Comparison of ENCODE assay signal across 18 cellular contexts in the genomic region with DNA sequence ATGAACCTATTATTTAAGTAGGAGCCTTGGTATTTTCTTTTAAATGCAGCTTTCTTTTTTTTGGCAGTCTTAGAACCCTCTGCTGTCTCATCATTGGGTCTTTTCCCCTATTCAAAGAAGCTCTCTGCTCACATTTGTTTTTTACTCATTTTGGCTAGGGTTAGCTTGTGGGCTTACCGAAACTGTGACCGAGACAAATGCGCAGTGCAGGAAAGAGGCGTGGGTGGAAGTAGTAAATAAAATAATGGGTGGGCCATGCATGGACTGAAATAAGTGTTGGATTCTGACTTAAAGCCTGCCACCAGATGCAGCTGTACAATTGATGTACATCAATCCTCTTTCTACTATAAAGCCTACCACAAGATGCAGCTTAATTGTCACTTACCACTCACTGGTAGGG. TPM values are rescaled to one million over a fixed set of nuclear protein-coding genes. Genes with fewer than 3 reads are reported as not detected.
DNase-seq lines count a peak whose midpoint lies in the region; ATAC-seq, FAIRE-seq and TF ChIP-seq lines count a peak whose summit lies in the region.
"Had no signal": no experiment of that assay in that cellular context is flagged by ENCODE, and none has a peak within 500 bp of the region (broad histone marks: within the 10 kb centered on the region; RNA-seq: fewer than 3 reads in every experiment).

No MANE protein-coding gene starts in this region.

- intact Hi-C loops in activated CD4-positive, alpha-beta T cell treated with anti-CD3 and anti-CD28 coated beads for 36 hours (cut with DNase I, micrococcal nuclease) = no loop called here
- intact Hi-C loops in left ventricle myocardium inferior (cut with micrococcal nuclease) (no loop called here), left cardiac atrium (cut with DNase I) (no loop called here)

- H3K4me3 Mint-ChIP-seq in activated CD4-positive, alpha-beta T cell treated with anti-CD3 and anti-CD28 coated beads for 36 hours = no peak overlapping the region

- POLR2A ChIA-PET in activated CD4-positive, alpha-beta T cell treated with anti-CD3 and anti-CD28 coated beads for 36 hours (lab: Charles Lee) = no interaction called here

- DNase-seq in activated CD4-positive, alpha-beta T cell treated with anti-CD3 and anti-CD28 coated beads for 36 hours = no peak
- no peak for DNase-seq in activated CD4-positive, alpha-beta T cell treated with anti-CD3 and anti-CD28 coated beads, Interleukin-2, amount 50 U/mL, for 4 hours
- no peak for DNase-seq in left ventricle myocardium inferior
- no peak for DNase-seq in left cardiac atrium
- DNase-seq in stimulated activated naive CD8-positive, alpha-beta T cell treated with anti-CD3 and anti-CD28 coated beads, Interleukin-15, Interleukin-2, amounts not matched to agents 100 U/mL and 50 U/mL, for 24 hours = peak; percentile 5
- no peak for DNase-seq in GM12891 (ENCODE audit: insufficient read length, low spot score)
- DNase-seq in hypothalamus (lab: John Stamatoyannopoulos, UW) = no peak
- DNase-seq: DMS 273 treated with DMSO at 0.1 percent for 48 hours, GF-D8, NCI-H1436 treated with DMSO at 0.1 percent for 48 hours, NCI-H2029 treated with DMSO at 0.1 percent for 48 hours, NCI-H524 had no signal

- no peak overlapping the region for H3K27ac Mint-ChIP-seq in activated CD4-positive, alpha-beta T cell treated with anti-CD3 and anti-CD28 coated beads for 36 hours

- H3K4me1 Mint-ChIP-seq in activated CD4-positive, alpha-beta T cell treated with anti-CD3 and anti-CD28 coated beads for 36 hours = peaks cover 14% of the 10 kb centered on the region

- H3K4me1 ChIP-seq in left ventricle myocardium inferior = peaks cover 87% of the 10 kb centered on the region
- H3K4me1 ChIP-seq: BLaER1 treated with 17β-estradiol and CSF1 and Interleukin-3, amounts not matched to agents 10 nM and 100 nM had no signal

- CTCF ChIA-PET in activated CD4-positive, alpha-beta T cell treated with anti-CD3 and anti-CD28 coated beads for 36 hours (lab: Charles Lee) = interaction anchor here (1.2 kb wide), 1 partner anchor 11 kb away, joined by 3 read pairs; no protein-coding TSS in a partner anchor

- H3K9me3 ChIP-seq in left ventricle myocardium inferior (replicated peaks) = no peaks in the 10 kb centered on the region

- no peaks in the 10 kb centered on the region for H3K27me3 ChIP-seq in left ventricle myocardium inferior (ENCODE audit: low read depth)
- H3K27me3 ChIP-seq: BLaER1 treated with 17β-estradiol and CSF1 and Interleukin-3, amounts not matched to agents 10 nM and 100 nM had no signal

- no peak for FAIRE-seq in GM12891 (lab: Jason Lieb, UNC)
- FAIRE-seq: A204.1, H54, K562 had no signal

- H3K36me3 Mint-ChIP-seq in activated CD4-positive, alpha-beta T cell treated with anti-CD3 and anti-CD28 coated beads for 36 hours (ENCODE audit: low read depth) = peaks cover 13% of the 10 kb centered on the region

- peak; percentile 49 for ATAC-seq in activated CD4-positive, alpha-beta T cell treated with anti-CD3 and anti-CD28 coated beads for 36 hours
- ATAC-seq in left cardiac atrium (no peak), HG03280 (IDR thresholded peaks at IDR 0.05; ENCODE audit: unreplicated experiment) (peak; percentile 64)
- ATAC-seq in stimulated activated naive CD8-positive, alpha-beta T cell treated with anti-CD3 and anti-CD28 coated beads, Interleukin-15, Interleukin-2, amounts not matched to agents 100 U/mL and 50 U/mL, for 24 hours = peak; percentile 36
- ATAC-seq: K562, Panc1 had no signal

- no peaks in the 10 kb centered on the region for H3K9me3 Mint-ChIP-seq in activated CD4-positive, alpha-beta T cell treated with anti-CD3 and anti-CD28 coated beads for 36 hours (ENCODE audit: low read depth)

- H3K27me3 Mint-ChIP-seq in activated CD4-positive, alpha-beta T cell treated with anti-CD3 and anti-CD28 coated beads for 36 hours = no peaks in the 10 kb centered on the region

- no peak for TF ChIP-seq CTCF in left ventricle myocardium inferior (IDR thresholded peaks at IDR 0.05; ENCODE audit: borderline replicate concordance)

- no peaks in the 10 kb centered on the region for H3K36me3 ChIP-seq in left ventricle myocardium inferior

- peak overlapping the region; percentile 41 for H3K27ac ChIP-seq in left ventricle myocardium inferior (replicated peaks)
- H3K27ac ChIP-seq: BLaER1 treated with 17β-estradiol and CSF1 and Interleukin-3, amounts not matched to agents 10 nM and 100 nM had no signal

- H3K4me3 ChIP-seq in left ventricle myocardium inferior = no peak overlapping the region
- H3K4me3 ChIP-seq: BLaER1 treated with 17β-estradiol and CSF1 and Interleukin-3, amounts not matched to agents 10 nM and 100 nM; K562 had no signal

- TF ChIP-seq POLR2A in GM12891 (IDR thresholded peaks at IDR 0.05; ENCODE audit: low read depth, low read length) = no peak

TF ChIP-seq in GM12891, 5 proteins besides CTCF, POLR2A, EP300 and RAD21:
- no peak for TF ChIP-seq PAX5 (IDR thresholded peaks at IDR 0.05; ENCODE audit: insufficient read depth, low read length, severe bottlenecking)
- no peak for TF ChIP-seq POU2F2 (IDR thresholded peaks at IDR 0.05; ENCODE audit: low read depth, low read length)
- TF ChIP-seq TAF1 (IDR thresholded peaks at IDR 0.05; ENCODE audit: low read depth, low read length) = no peak
- no peak for TF ChIP-seq POLR2AphosphoS5 (IDR thresholded peaks at IDR 0.05; ENCODE audit: low read depth, low read length)
- no peak for TF ChIP-seq SPI1 (IDR thresholded peaks at IDR 0.05; ENCODE audit: low read depth, low read length)

RNA-seq across cellular contexts. Expression of a gene that starts 14.7 kb away (rescaled TPM):
- 10 to 100 TPM; 18.4 to 25.2 TPM for total RNA-seq in activated CD4-positive, alpha-beta T cell treated with anti-CD3 and anti-CD28 coated beads for 36 hours
- total RNA-seq in left ventricle myocardium inferior (60.4 TPM), left cardiac atrium (10 to 100 TPM; 20.5 to 25.4 TPM)
- 5.0 TPM for polyA plus RNA-seq in GM12891 (2012; ENCODE audit: low read depth, missing spikeins)

Comparison
In these comparisons a context has a peak if more than half of its experiments do, and no peak if none do; other contexts are left out.
1. ATAC-seq: peak in activated CD4-positive, alpha-beta T cell treated with anti-CD3 and anti-CD28 coated beads for 36 hours (single experiment), HG03280 (single experiment) and stimulated activated naive CD8-positive, alpha-beta T cell treated with anti-CD3 and anti-CD28 coated beads, Interleukin-15, Interleukin-2, amounts not matched to agents 100 U/mL and 50 U/mL, for 24 hours (single experiment); none in left cardiac atrium (0 of 2).